12 cellular contexts compared by ENCODE assay signal in genomic region chr9:120152295-120152694, GRCh38.
DNase-seq lines count a peak whose midpoint lies in the region; ATAC-seq, FAIRE-seq and TF ChIP-seq lines count a peak whose summit lies in the region.
"Had no signal": no experiment of that assay in that cellular context is flagged by ENCODE, and none has a peak within 500 bp of the region (broad histone marks: within the 10 kb centered on the region; RNA-seq: fewer than 3 reads in every experiment).

No MANE protein-coding gene starts in this region.

- no peaks in the 10 kb centered on the region for H3K27me3 ChIP-seq in H9 (ENCODE audit: insufficient read depth, low read length)
- peaks cover 0 to 3% (median 0%) of the 10 kb centered on the region in 4 experiments; a peak in 1 of 7 replicates for H3K27me3 ChIP-seq in H1 (replicated peaks in 1 of 4; ENCODE audit: control insufficient read depth in 3 of 4, extremely low read depth in 1 of 4, insufficient read depth in 3 of 4, low read length in 3 of 4)
- no peaks in the 10 kb centered on the region for H3K27me3 ChIP-seq in neural cell (ENCODE audit: insufficient read depth, low read depth, low read length)

- H2BK5ac ChIP-seq in H9 (ENCODE audit: insufficient read length, low read length) (no peak overlapping the region), H1 (ENCODE audit: low read depth, low read length) (no peak overlapping the region)

- H3K23ac ChIP-seq in H9 (ENCODE audit: insufficient read length, low read depth, low read length) (no peak overlapping the region), H1 (ENCODE audit: insufficient read length) (no peak overlapping the region)

- H3K27me3 Mint-ChIP-seq in H9 (ENCODE audit: low read depth): peaks cover 10% of the 10 kb centered on the region
- no peaks in the 10 kb centered on the region for H3K27me3 Mint-ChIP-seq in effector memory CD8-positive, alpha-beta T cell
- H3K27me3 Mint-ChIP-seq in progenitor cell of endocrine pancreas: no peaks in the 10 kb centered on the region

- H4K20me1 ChIP-seq in H9 (ENCODE audit: control insufficient read depth, insufficient read depth, insufficient read length) (no peaks in the 10 kb centered on the region), H1 (replicated peaks in 1 of 2; ENCODE audit: control insufficient read depth in 1 of 2, insufficient read depth in 2 of 2, low read length in 2 of 2) (no peaks in the 10 kb centered on the region), neural cell (ENCODE audit: insufficient read depth) (no peaks in the 10 kb centered on the region)

- no peak for ATAC-seq in GM19351 (IDR thresholded peaks at IDR 0.05; ENCODE audit: unreplicated experiment)
- ATAC-seq in effector memory CD8-positive, alpha-beta T cell (replicated peaks): no peak

- no peaks in the 10 kb centered on the region for H3K23me2 ChIP-seq in H9 (ENCODE audit: insufficient read length, low read depth, low read length, poor library complexity, severe bottlenecking)
- H3K23me2 ChIP-seq in H1 (ENCODE audit: low read depth, low read length): no peaks in the 10 kb centered on the region

- TF ChIP-seq CTCF in H9 (conservative IDR thresholded peaks at IDR 0.05) (no peak), H1 (IDR thresholded peaks at IDR 0.05; ENCODE audit: control extremely low read depth in 1 of 3, insufficient read depth in 1 of 3, low read depth in 1 of 3, low read length in 3 of 3) (peak in 1 of 3 experiments; percentile 13; a peak in 1 of 4 replicates), neural cell (IDR thresholded peaks at IDR 0.05; ENCODE audit: poor library complexity, severe bottlenecking) (no peak), progenitor cell of endocrine pancreas (IDR thresholded peaks at IDR 0.05; ENCODE audit: unreplicated experiment) (no peak)

- peak; percentile 86 for DNase-seq in H9
- peak; percentile 84 for DNase-seq in NCI-H2227 treated with DMSO at 0.1 percent for 48 hours (lab: John Stamatoyannopoulos, UW)
- peak; percentile 21 to 52 for DNase-seq in H1 (ENCODE audit: low read depth in 1 of 2, low spot score in 2 of 2)
- no peak for DNase-seq in activated CD4-positive, alpha-beta T cell treated with anti-CD3 and anti-CD28 coated beads for 1 hour
- DNase-seq in effector memory CD8-positive, alpha-beta T cell: no peak
- DNase-seq in progenitor cell of endocrine pancreas (ENCODE audit: low spot score, unreplicated experiment): no peak
- DNase-seq: KG1; stimulated activated naive CD4-positive, alpha-beta T cell treated with Interleukin-2 at 50 U/mL for 16 hours had no signal

- H3K18ac ChIP-seq in H9 (ENCODE audit: insufficient read length, low read depth, low read length): no peak overlapping the region
- no peak overlapping the region for H3K18ac ChIP-seq in H1 (ENCODE audit: extremely low read depth, low read length)

- H4K8ac ChIP-seq in H9 (replicated peaks; ENCODE audit: insufficient read length, low read depth, low read length) (no peak overlapping the region), H1 (ENCODE audit: extremely low read depth, insufficient read depth, low read length) (no peak overlapping the region; the same call in 1 of the 2 replicates)

- H3K14ac ChIP-seq in H9 (ENCODE audit: insufficient read depth, low read length) (no peak overlapping the region), H1 (ENCODE audit: insufficient read length) (no peak overlapping the region)

- H3K79me1 ChIP-seq in H9 (ENCODE audit: insufficient read depth, low read depth, low read length, poor library complexity, severe bottlenecking) (no peaks in the 10 kb centered on the region), H1 (ENCODE audit: low read depth, low read length) (no peaks in the 10 kb centered on the region)

- H3K9me3 ChIP-seq in H9 (ENCODE audit: control insufficient read depth, low read depth, low read length) (no peaks in the 10 kb centered on the region), H1 (ENCODE audit: insufficient read depth in 2 of 2, low read depth in 1 of 2, low read length in 1 of 2) (no peaks in the 10 kb centered on the region), neural cell (ENCODE audit: low read length) (no peaks in the 10 kb centered on the region)

- no peak for TF ChIP-seq POLR2A in H1 (IDR thresholded peaks at IDR 0.05; ENCODE audit: control extremely low read depth in 1 of 2, low read depth in 2 of 2, low read length in 2 of 2)

- H2BK120ac ChIP-seq in H9 (ENCODE audit: low read depth, low read length, poor library complexity, severe bottlenecking): no peak overlapping the region
- no peak overlapping the region for H2BK120ac ChIP-seq in H1 (replicated peaks; ENCODE audit: low read depth, low read length)

- H4K5ac ChIP-seq in H9 (ENCODE audit: insufficient read length, low read depth, low read length): no peak overlapping the region
- H4K5ac ChIP-seq in H1 (ENCODE audit: insufficient read length, low read depth, low read length): no peak overlapping the region

- no peak overlapping the region for H3T11ph ChIP-seq in H9 (ENCODE audit: low read length)

- H3K4ac ChIP-seq in H9 (ENCODE audit: low read depth, low read length) (no peak overlapping the region), H1 (replicated peaks; ENCODE audit: insufficient read length, low read depth, low read length) (no peak overlapping the region)

- H3K27ac Mint-ChIP-seq in H9: no peak overlapping the region; a peak in 1 of 7 replicates
- H3K27ac Mint-ChIP-seq in effector memory CD8-positive, alpha-beta T cell: no peak overlapping the region
- no peak overlapping the region for H3K27ac Mint-ChIP-seq in progenitor cell of endocrine pancreas

- H3K4me1 ChIP-seq in H9 (ENCODE audit: insufficient read depth, low read length): peaks cover 3% of the 10 kb centered on the region; the same call in 1 of the 2 replicates
- peaks cover 0 to 4% (median 0%) of the 10 kb centered on the region in 4 experiments; a peak in 2 of 7 replicates for H3K4me1 ChIP-seq in H1 (replicated peaks in 1 of 4; ENCODE audit: control insufficient read depth in 3 of 4, insufficient read depth in 4 of 4, low read length in 3 of 4)
- H3K4me1 ChIP-seq: parathyroid adenoma had no signal

- H3K4me2 ChIP-seq in H9 (ENCODE audit: insufficient read depth, insufficient read length, low read length): no peak overlapping the region
- H3K4me2 ChIP-seq in H1 (ENCODE audit: insufficient read depth in 1 of 2, low read depth in 2 of 2, low read length in 2 of 2): no peak overlapping the region
- H3K4me2 ChIP-seq in neural cell (ENCODE audit: low read length): no peak overlapping the region

- H3K9ac ChIP-seq in H9 (ENCODE audit: extremely low read depth, insufficient read length, low read length) (no peak overlapping the region), H1 (replicated peaks in 1 of 4; ENCODE audit: extremely low read depth in 1 of 4, low read depth in 3 of 4, low read length in 3 of 4) (no peak overlapping the region), neural cell (ENCODE audit: low read length) (no peak overlapping the region)
- H3K9ac ChIP-seq: parathyroid adenoma had no signal

- H2BK15ac ChIP-seq in H9 (ENCODE audit: low read depth, low read length) (no peak overlapping the region), H1 (ENCODE audit: low read length) (no peak overlapping the region)

- H2AK5ac ChIP-seq in H9 (ENCODE audit: insufficient read length, low read length) (no peak overlapping the region), H1 (ENCODE audit: low read depth, low read length) (no peak overlapping the region)

- no peak overlapping the region for H2BK20ac ChIP-seq in H9 (ENCODE audit: low read depth, low read length, poor library complexity, severe bottlenecking)
- H2BK20ac ChIP-seq in H1 (ENCODE audit: low read length): no peak overlapping the region

- H3K4me3 Mint-ChIP-seq in H9: no peak overlapping the region
- H3K4me3 Mint-ChIP-seq in effector memory CD8-positive, alpha-beta T cell: no peak overlapping the region
- H3K4me3 Mint-ChIP-seq in progenitor cell of endocrine pancreas (ENCODE audit: low read depth): no peak overlapping the region

- H3K4me1 Mint-ChIP-seq in H9: peaks cover 11 to 19% of the 10 kb centered on the region in 2 experiments
- H3K4me1 Mint-ChIP-seq in effector memory CD8-positive, alpha-beta T cell (ENCODE audit: low read depth in 2 of 2): no peaks in the 10 kb centered on the region
- H3K4me1 Mint-ChIP-seq in progenitor cell of endocrine pancreas (ENCODE audit: low read depth): peaks cover 4% of the 10 kb centered on the region

- no peak overlapping the region for H2AFZ ChIP-seq in H9 (ENCODE audit: low read length)
- no peak overlapping the region for H2AFZ ChIP-seq in H1 (ENCODE audit: low read length)
- H2AFZ ChIP-seq in neural cell (ENCODE audit: low read depth, low read length): no peak overlapping the region
- H2AFZ ChIP-seq: parathyroid adenoma had no signal

- TF ChIP-seq RAD21 in H1 (IDR thresholded peaks at IDR 0.05 in 1 of 2, conservative IDR thresholded peaks at IDR 0.05 in 1 of 2; ENCODE audit: low read depth in 2 of 2, low read length in 2 of 2) (peak in 1 of 2 experiments; percentile 23; a peak in 2 of 4 replicates), neural cell (conservative IDR thresholded peaks at IDR 0.05) (no peak)

- H3K36me3 ChIP-seq in H1 (ENCODE audit: control insufficient read depth in 2 of 4, insufficient read depth in 4 of 4, low read length in 3 of 4): no peaks in the 10 kb centered on the region
- no peaks in the 10 kb centered on the region for H3K36me3 ChIP-seq in neural cell (ENCODE audit: insufficient read depth, low read length)

- CTCF ChIA-PET in H1 (lab: Charles Lee; ENCODE audit: partially characterized antibody): interaction anchor here (0.6 to 1.8 kb wide), 8 partner anchors 9 to 161 kb away, joined by 3 to 6 read pairs (median 3); no protein-coding TSS in a partner anchor

- H3K36me3 Mint-ChIP-seq in H9 (ENCODE audit: insufficient read depth in 1 of 3, low read depth in 3 of 3) (no peaks in the 10 kb centered on the region), progenitor cell of endocrine pancreas (ENCODE audit: insufficient read depth) (no peaks in the 10 kb centered on the region)
- H3K36me3 Mint-ChIP-seq in effector memory CD8-positive, alpha-beta T cell (ENCODE audit: insufficient read depth): no peaks in the 10 kb centered on the region

- H3K56ac ChIP-seq in H9 (ENCODE audit: insufficient read length, low read depth, low read length): no peak overlapping the region
- no peak overlapping the region for H3K56ac ChIP-seq in H1 (replicated peaks; ENCODE audit: insufficient read length, low read depth, low read length)

- no peaks in the 10 kb centered on the region for H3F3A ChIP-seq in neural cell (ENCODE audit: insufficient read depth, low read length, poor library complexity, severe bottlenecking)

- H3K27ac ChIP-seq in H9 (ENCODE audit: insufficient read length, low read depth, low read length) (no peak overlapping the region), H1 (ENCODE audit: low read depth, low read length) (no peak overlapping the region), neural cell (ENCODE audit: low read length) (peak overlapping the region; percentile 33)
- H3K27ac ChIP-seq: parathyroid adenoma, SK-N-MC had no signal

- POLR2A ChIA-PET in H1 (lab: Charles Lee; ENCODE audit: partially characterized antibody): no interaction called here

- H3K9me3 Mint-ChIP-seq in H9 (no peaks in the 10 kb centered on the region; a peak in 1 of 5 replicates), progenitor cell of endocrine pancreas (ENCODE audit: low read depth) (no peaks in the 10 kb centered on the region)
- peaks cover 0 to 7% of the 10 kb centered on the region in 2 donors for H3K9me3 Mint-ChIP-seq in effector memory CD8-positive, alpha-beta T cell

- FAIRE-seq in H1 (lab: Jason Lieb, UNC): peak; percentile 76

- H3K79me2 ChIP-seq in H9 (ENCODE audit: insufficient read depth, low read length) (no peaks in the 10 kb centered on the region), H1 (ENCODE audit: control insufficient read depth in 1 of 2, insufficient read depth in 2 of 2, low read length in 2 of 2) (peaks cover 0 to 3% of the 10 kb centered on the region in 2 experiments; a peak in 1 of 4 replicates), neural cell (replicated peaks; ENCODE audit: insufficient read depth, low read length) (no peaks in the 10 kb centered on the region)
- H3K79me2 ChIP-seq: parathyroid adenoma had no signal

- H4K91ac ChIP-seq in H9 (ENCODE audit: insufficient read length, low read depth, low read length): no peak overlapping the region
- H4K91ac ChIP-seq in H1 (replicated peaks; ENCODE audit: insufficient read length, low read length): no peak overlapping the region

- no peaks in the 10 kb centered on the region for H3K9me2 ChIP-seq in neural cell (ENCODE audit: insufficient read depth, low read length)

- no peak overlapping the region for H2BK12ac ChIP-seq in H9 (ENCODE audit: insufficient read length, low read depth, low read length)
- no peak overlapping the region for H2BK12ac ChIP-seq in H1 (ENCODE audit: low read depth, low read length)

- WGBS in H9 (ENCODE audit: extremely low coverage, insufficient read length, low lambda C conversion rate): no CpG with 5 or more reads among the region's 4 CpGs
- WGBS in H1 (ENCODE audit: extremely low coverage in 1 of 2, insufficient coverage in 1 of 2, insufficient read length in 1 of 2, insufficient replicate concordance in 2 of 2, low coverage in 1 of 2, low lambda C conversion rate in 2 of 2, missing lambda C conversion rate in 1 of 2), 2 experiments: 83% methylated on average over 4 of the region's 4 CpGs; no CpG with 5 or more reads in 1 of the 2 experiments

- TF ChIP-seq EP300 in H1 (IDR thresholded peaks at IDR 0.05; ENCODE audit: borderline replicate concordance in 1 of 2, low read depth in 2 of 2, low read length in 2 of 2) (no peak), neural cell (conservative IDR thresholded peaks at IDR 0.05; ENCODE audit: poor library complexity, severe bottlenecking) (no peak)

- H3K4me3 ChIP-seq in H1 (ENCODE audit: extremely low read depth in 1 of 4, insufficient read depth in 2 of 4, low read depth in 3 of 4, low read length in 4 of 4) (no peak overlapping the region), neural cell (ENCODE audit: low read length) (peak overlapping the region; percentile 2)
- H3K4me3 ChIP-seq: SK-N-MC had no signal

Comparison
In these comparisons a context has a peak if more than half of its experiments do, and no peak if none do; other contexts are left out.
1. DNase-seq: peak in H9 (single experiment), NCI-H2227 treated with DMSO at 0.1 percent for 48 hours (single experiment) and H1 (2 of 2); none in activated CD4-positive, alpha-beta T cell treated with anti-CD3 and anti-CD28 coated beads for 1 hour (single experiment), effector memory CD8-positive, alpha-beta T cell (0 of 3) and progenitor cell of endocrine pancreas (single experiment).